Comparison of ENCODE assay signal across 2 cellular contexts in the genomic region with DNA sequence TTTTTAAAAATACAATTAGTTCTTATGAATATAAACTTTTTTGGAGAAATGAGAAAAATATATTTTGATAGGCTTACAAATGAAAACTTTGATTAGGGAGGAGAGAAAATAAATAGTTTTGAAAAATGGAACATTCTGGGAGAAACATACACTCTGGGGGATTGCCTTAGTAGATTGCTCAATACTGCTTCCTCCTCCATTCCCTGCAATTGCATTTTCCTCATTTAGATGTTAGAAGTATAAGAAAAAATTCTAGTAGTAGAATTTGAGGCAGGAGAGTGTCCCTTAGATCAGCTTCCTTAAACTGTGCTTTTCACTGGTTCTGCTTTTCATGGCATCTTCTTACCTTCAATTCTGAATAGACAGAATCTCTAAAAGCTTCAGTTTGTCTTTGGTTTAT.
TF ChIP-seq lines count a peak whose summit lies in the region.

No MANE protein-coding gene starts in this region.

TF ChIP-seq in HCT116, 20 proteins besides CTCF, POLR2A, EP300 and RAD21:
- no peak for TF ChIP-seq EGR1 (IDR thresholded peaks at IDR 0.05; ENCODE audit: low read depth)
- TF ChIP-seq EZH2 (IDR thresholded peaks at IDR 0.05), result no peak
- no peak for TF ChIP-seq MAX (IDR thresholded peaks at IDR 0.05)
- no peak for TF ChIP-seq YY1 (IDR thresholded peaks at IDR 0.05; ENCODE audit: extremely low read depth, insufficient replicate concordance, low read depth, low read length)
- no peak for TF ChIP-seq FOSL1 (IDR thresholded peaks at IDR 0.05; ENCODE audit: low read depth)
- TF ChIP-seq TCF7L2 (IDR thresholded peaks at IDR 0.05; ENCODE audit: borderline replicate concordance, extremely low read depth, insufficient read depth, insufficient read length), result no peak
- TF ChIP-seq, protein P1, sequence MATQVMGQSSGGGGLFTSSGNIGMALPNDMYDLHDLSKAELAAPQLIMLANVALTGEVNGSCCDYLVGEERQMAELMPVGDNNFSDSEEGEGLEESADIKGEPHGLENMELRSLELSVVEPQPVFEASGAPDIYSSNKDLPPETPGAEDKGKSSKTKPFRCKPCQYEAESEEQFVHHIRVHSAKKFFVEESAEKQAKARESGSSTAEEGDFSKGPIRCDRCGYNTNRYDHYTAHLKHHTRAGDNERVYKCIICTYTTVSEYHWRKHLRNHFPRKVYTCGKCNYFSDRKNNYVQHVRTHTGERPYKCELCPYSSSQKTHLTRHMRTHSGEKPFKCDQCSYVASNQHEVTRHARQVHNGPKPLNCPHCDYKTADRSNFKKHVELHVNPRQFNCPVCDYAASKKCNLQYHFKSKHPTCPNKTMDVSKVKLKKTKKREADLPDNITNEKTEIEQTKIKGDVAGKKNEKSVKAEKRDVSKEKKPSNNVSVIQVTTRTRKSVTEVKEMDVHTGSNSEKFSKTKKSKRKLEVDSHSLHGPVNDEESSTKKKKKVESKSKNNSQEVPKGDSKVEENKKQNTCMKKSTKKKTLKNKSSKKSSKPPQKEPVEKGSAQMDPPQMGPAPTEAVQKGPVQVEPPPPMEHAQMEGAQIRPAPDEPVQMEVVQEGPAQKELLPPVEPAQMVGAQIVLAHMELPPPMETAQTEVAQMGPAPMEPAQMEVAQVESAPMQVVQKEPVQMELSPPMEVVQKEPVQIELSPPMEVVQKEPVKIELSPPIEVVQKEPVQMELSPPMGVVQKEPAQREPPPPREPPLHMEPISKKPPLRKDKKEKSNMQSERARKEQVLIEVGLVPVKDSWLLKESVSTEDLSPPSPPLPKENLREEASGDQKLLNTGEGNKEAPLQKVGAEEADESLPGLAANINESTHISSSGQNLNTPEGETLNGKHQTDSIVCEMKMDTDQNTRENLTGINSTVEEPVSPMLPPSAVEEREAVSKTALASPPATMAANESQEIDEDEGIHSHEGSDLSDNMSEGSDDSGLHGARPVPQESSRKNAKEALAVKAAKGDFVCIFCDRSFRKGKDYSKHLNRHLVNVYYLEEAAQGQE (IDR thresholded peaks at IDR 0.05; ENCODE audit: low read depth), result no peak
- TF ChIP-seq, protein P2, sequence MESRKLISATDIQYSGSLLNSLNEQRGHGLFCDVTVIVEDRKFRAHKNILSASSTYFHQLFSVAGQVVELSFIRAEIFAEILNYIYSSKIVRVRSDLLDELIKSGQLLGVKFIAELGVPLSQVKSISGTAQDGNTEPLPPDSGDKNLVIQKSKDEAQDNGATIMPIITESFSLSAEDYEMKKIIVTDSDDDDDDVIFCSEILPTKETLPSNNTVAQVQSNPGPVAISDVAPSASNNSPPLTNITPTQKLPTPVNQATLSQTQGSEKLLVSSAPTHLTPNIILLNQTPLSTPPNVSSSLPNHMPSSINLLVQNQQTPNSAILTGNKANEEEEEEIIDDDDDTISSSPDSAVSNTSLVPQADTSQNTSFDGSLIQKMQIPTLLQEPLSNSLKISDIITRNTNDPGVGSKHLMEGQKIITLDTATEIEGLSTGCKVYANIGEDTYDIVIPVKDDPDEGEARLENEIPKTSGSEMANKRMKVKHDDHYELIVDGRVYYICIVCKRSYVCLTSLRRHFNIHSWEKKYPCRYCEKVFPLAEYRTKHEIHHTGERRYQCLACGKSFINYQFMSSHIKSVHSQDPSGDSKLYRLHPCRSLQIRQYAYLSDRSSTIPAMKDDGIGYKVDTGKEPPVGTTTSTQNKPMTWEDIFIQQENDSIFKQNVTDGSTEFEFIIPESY (IDR thresholded peaks at IDR 0.05; ENCODE audit: extremely low read depth, insufficient replicate concordance, low read length), result no peak
- no peak for TF ChIP-seq EZH2phosphoT487 (IDR thresholded peaks at IDR 0.05; ENCODE audit: borderline replicate concordance)
- no peak for TF ChIP-seq JUND (IDR thresholded peaks at IDR 0.05)

TF ChIP-seq in K562, 482 proteins besides CTCF, POLR2A, EP300 and RAD21:
- TF ChIP-seq CEBPG (CRISPR knock-in tag; IDR thresholded peaks at IDR 0.05), result no peak
- TF ChIP-seq CEBPG (tag; conservative IDR thresholded peaks at IDR 0.05 in 1 of 2, IDR thresholded peaks at IDR 0.05 in 1 of 2), result peak; percentile 12 to 39; a peak in 2 of 4 replicates
- TF ChIP-seq, protein P3, sequence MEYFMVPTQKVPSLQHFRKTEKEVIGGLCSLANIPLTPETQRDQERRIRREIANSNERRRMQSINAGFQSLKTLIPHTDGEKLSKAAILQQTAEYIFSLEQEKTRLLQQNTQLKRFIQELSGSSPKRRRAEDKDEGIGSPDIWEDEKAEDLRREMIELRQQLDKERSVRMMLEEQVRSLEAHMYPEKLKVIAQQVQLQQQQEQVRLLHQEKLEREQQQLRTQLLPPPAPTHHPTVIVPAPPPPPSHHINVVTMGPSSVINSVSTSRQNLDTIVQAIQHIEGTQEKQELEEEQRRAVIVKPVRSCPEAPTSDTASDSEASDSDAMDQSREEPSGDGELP (CRISPR knock-in tag; IDR thresholded peaks at IDR 0.05; ENCODE audit: borderline replicate concordance), result no peak
- TF ChIP-seq CEBPB (tag; IDR thresholded peaks at IDR 0.05), result peak; percentile 62
